Comparison of ENCODE assay signal across 19 cellular contexts in genomic region chr9:138071292-138071691, GRCh38.
"Had no signal": no experiment of that assay in that cellular context is flagged by ENCODE, and none has a peak within 500 bp of the region (broad histone marks: within the 10 kb centered on the region; RNA-seq: fewer than 3 reads in every experiment).

No MANE protein-coding gene starts in this region.

- DNase-seq: activated CD4-positive, alpha-beta T cell treated with anti-CD3 and anti-CD28 coated beads, Interleukin-2, amount 10 ng/mL, durations not matched to agents 7 days and 5 days; activated CD8-positive, alpha-beta memory T cell treated with anti-CD3 and anti-CD28 coated beads for 24 hours; activated gamma-delta T cell; cortex of kidney; effector CD4-positive, alpha-beta T cell; heart left ventricle; kidney glomerular epithelial cell; left ventricle myocardium inferior; mucosa of descending colon; naive thymus-derived CD4-positive, alpha-beta T cell; ovary; stimulated activated CD4-positive, alpha-beta T cell treated with anti-CD3 and anti-CD28 coated beads, Interleukin-1b, Interleukin-23, amount 100 ng/mL, for 48 hours; stimulated activated CD8-positive, alpha-beta memory T cell treated with anti-CD3 and anti-CD28 coated beads, Interleukin-4, amount 100 ng/mL, for 48 hours; stimulated activated naive CD4-positive, alpha-beta T cell had no signal

- H3K27ac ChIP-seq: ascending aorta, gastroesophageal sphincter, heart left ventricle, left ventricle myocardium inferior, neural progenitor cell, ovary, tibial artery, uterus had no signal

- H3K36me3 ChIP-seq: ascending aorta, gastroesophageal sphincter, heart left ventricle, left ventricle myocardium inferior, neural progenitor cell, ovary, tibial artery, uterus had no signal

- H3K9me3 ChIP-seq: ascending aorta, gastroesophageal sphincter, heart left ventricle, left ventricle myocardium inferior, mucosa of descending colon, ovary, tibial artery, uterus had no signal

- H3K27me3 ChIP-seq: ascending aorta, neural progenitor cell, ovary, uterus had no signal

- H3K4me1 ChIP-seq: ascending aorta, gastroesophageal sphincter, heart left ventricle, left ventricle myocardium inferior, tibial artery, uterus had no signal

- H3K4me3 ChIP-seq: ascending aorta, gastroesophageal sphincter, heart left ventricle, left ventricle myocardium inferior, mucosa of descending colon, neural progenitor cell, ovary, tibial artery, uterus had no signal
